1 cellular context compared by ENCODE assay signal in the genomic region with DNA sequence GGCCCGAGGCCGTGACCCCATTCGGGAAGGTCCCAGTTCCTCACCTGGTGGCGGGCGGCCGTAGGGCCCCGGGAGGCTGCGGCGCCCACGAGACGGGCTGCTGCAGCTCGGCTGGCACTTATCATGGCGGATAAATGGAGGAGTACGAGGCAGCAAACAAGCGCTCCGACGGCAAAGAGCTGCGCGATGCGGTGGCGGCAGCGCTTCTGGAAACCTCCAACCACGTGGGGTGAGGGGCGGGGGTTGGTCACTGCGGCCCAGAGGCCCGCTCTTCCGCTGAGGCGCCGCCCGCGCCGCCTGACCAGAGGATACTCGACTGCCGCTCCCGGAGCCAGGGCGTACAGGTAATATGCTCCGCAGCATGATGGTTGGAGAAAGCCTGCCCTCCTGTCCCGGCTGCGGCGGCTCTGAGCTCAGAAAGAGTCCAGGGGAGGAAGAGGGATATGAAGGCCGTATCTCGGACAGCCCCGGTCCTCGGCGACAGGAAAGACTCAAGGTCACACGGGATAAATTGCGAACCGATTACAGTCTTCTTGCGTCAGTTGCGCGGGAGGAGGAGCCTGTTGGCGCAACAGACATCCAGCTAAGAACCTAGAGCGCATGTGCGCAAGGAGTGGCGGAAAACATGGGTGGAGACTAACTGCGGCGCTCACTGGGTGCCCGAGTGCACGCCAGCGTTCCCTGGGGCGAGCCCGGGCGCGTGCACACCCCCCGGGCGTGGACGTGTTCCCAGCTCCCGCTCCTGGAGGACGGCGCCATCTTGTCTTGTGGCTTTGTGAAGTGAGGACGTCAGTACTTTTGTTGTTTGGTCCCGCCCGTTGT.
TF ChIP-seq lines count a peak whose summit lies in the region.

A gene (minus strand): TSS at position 208 of the 822 bp plus-strand sequence. CDS start 83 bp downstream, at position 125.

TF ChIP-seq in HepG2, 621 proteins besides CTCF, POLR2A, EP300 and RAD21 (continued from another document and continues in another):
- TF ChIP-seq SRF (IDR thresholded peaks at IDR 0.05; ENCODE audit: low read depth, low read length) = no peak
- peak; percentile 87; the same call in 1 of the 2 replicates for TF ChIP-seq ZNF530 (CRISPR knock-in tag; IDR thresholded peaks at IDR 0.05; ENCODE audit: low read depth)
- no peak; the same call in 1 of the 2 replicates for TF ChIP-seq RELA (CRISPR knock-in tag; IDR thresholded peaks at IDR 0.05)
- peak; percentile 93; the same call in 1 of the 2 replicates for TF ChIP-seq ZNF709 (CRISPR knock-in tag; IDR thresholded peaks at IDR 0.05)
- TF ChIP-seq HOXD1 (CRISPR knock-in tag; IDR thresholded peaks at IDR 0.05) = peak; percentile 37; the same call in 1 of the 2 replicates
- TF ChIP-seq, protein P1, sequence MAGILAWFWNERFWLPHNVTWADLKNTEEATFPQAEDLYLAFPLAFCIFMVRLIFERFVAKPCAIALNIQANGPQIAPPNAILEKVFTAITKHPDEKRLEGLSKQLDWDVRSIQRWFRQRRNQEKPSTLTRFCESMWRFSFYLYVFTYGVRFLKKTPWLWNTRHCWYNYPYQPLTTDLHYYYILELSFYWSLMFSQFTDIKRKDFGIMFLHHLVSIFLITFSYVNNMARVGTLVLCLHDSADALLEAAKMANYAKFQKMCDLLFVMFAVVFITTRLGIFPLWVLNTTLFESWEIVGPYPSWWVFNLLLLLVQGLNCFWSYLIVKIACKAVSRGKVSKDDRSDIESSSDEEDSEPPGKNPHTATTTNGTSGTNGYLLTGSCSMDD (CRISPR knock-in tag; IDR thresholded peaks at IDR 0.05) = no peak
- TF ChIP-seq IRX3 (CRISPR knock-in tag; IDR thresholded peaks at IDR 0.05; ENCODE audit: borderline replicate concordance, low read depth) = no peak
- no peak; the same call in 1 of the 2 replicates for TF ChIP-seq NR1H2 (CRISPR knock-in tag; IDR thresholded peaks at IDR 0.05; ENCODE audit: borderline replicate concordance, low read depth)
- TF ChIP-seq ZNF619 (CRISPR knock-in tag; IDR thresholded peaks at IDR 0.05) = no peak
- TF ChIP-seq ZNF441 (CRISPR knock-in tag; IDR thresholded peaks at IDR 0.05; ENCODE audit: borderline replicate concordance) = peak; percentile 58; the same call in 1 of the 2 replicates
- TF ChIP-seq ZNF569 (CRISPR knock-in tag; IDR thresholded peaks at IDR 0.05; ENCODE audit: borderline replicate concordance) = peak; percentile 68; the same call in 1 of the 2 replicates
- peak; percentile 94; the same call in 1 of the 2 replicates for TF ChIP-seq KLF6 (CRISPR knock-in tag; IDR thresholded peaks at IDR 0.05)
- TF ChIP-seq, protein P2, sequence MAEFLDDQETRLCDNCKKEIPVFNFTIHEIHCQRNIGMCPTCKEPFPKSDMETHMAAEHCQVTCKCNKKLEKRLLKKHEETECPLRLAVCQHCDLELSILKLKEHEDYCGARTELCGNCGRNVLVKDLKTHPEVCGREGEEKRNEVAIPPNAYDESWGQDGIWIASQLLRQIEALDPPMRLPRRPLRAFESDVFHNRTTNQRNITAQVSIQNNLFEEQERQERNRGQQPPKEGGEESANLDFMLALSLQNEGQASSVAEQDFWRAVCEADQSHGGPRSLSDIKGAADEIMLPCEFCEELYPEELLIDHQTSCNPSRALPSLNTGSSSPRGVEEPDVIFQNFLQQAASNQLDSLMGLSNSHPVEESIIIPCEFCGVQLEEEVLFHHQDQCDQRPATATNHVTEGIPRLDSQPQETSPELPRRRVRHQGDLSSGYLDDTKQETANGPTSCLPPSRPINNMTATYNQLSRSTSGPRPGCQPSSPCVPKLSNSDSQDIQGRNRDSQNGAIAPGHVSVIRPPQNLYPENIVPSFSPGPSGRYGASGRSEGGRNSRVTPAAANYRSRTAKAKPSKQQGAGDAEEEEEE (CRISPR knock-in tag; IDR thresholded peaks at IDR 0.05; ENCODE audit: borderline replicate concordance) = no peak
- no peak for TF ChIP-seq ZNF720 (CRISPR knock-in tag; IDR thresholded peaks at IDR 0.05)
- TF ChIP-seq, protein P3, sequence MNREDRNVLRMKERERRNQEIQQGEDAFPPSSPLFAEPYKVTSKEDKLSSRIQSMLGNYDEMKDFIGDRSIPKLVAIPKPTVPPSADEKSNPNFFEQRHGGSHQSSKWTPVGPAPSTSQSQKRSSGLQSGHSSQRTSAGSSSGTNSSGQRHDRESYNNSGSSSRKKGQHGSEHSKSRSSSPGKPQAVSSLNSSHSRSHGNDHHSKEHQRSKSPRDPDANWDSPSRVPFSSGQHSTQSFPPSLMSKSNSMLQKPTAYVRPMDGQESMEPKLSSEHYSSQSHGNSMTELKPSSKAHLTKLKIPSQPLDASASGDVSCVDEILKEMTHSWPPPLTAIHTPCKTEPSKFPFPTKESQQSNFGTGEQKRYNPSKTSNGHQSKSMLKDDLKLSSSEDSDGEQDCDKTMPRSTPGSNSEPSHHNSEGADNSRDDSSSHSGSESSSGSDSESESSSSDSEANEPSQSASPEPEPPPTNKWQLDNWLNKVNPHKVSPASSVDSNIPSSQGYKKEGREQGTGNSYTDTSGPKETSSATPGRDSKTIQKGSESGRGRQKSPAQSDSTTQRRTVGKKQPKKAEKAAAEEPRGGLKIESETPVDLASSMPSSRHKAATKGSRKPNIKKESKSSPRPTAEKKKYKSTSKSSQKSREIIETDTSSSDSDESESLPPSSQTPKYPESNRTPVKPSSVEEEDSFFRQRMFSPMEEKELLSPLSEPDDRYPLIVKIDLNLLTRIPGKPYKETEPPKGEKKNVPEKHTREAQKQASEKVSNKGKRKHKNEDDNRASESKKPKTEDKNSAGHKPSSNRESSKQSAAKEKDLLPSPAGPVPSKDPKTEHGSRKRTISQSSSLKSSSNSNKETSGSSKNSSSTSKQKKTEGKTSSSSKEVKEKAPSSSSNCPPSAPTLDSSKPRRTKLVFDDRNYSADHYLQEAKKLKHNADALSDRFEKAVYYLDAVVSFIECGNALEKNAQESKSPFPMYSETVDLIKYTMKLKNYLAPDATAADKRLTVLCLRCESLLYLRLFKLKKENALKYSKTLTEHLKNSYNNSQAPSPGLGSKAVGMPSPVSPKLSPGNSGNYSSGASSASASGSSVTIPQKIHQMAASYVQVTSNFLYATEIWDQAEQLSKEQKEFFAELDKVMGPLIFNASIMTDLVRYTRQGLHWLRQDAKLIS (CRISPR knock-in tag; IDR thresholded peaks at IDR 0.05) = no peak
- peak; percentile 88 for TF ChIP-seq ZNF883 (CRISPR knock-in tag; IDR thresholded peaks at IDR 0.05; ENCODE audit: not compliant biosample characterization)
- TF ChIP-seq PRMT3 (CRISPR knock-in tag; IDR thresholded peaks at IDR 0.05; ENCODE audit: borderline replicate concordance, low read depth) = peak; percentile 19; the same call in 1 of the 2 replicates
- TF ChIP-seq DR1 (CRISPR knock-in tag; IDR thresholded peaks at IDR 0.05) = peak; percentile 81
- no peak for TF ChIP-seq MTF2 (CRISPR knock-in tag; IDR thresholded peaks at IDR 0.05; ENCODE audit: borderline replicate concordance)
- peak; percentile 99 for TF ChIP-seq YEATS4 (CRISPR knock-in tag; IDR thresholded peaks at IDR 0.05; ENCODE audit: borderline replicate concordance)
- no peak for TF ChIP-seq ATAD3A (CRISPR knock-in tag; IDR thresholded peaks at IDR 0.05)
- TF ChIP-seq FOSL2 (CRISPR knock-in tag; IDR thresholded peaks at IDR 0.05) = peak; percentile 38; the same call in 1 of the 2 replicates
- peak; percentile 99 for TF ChIP-seq RBFOX2 (IDR thresholded peaks at IDR 0.05; ENCODE audit: low read depth, low read length)
- peak; percentile 62; the same call in 1 of the 2 replicates for TF ChIP-seq MEF2D (CRISPR knock-in tag; IDR thresholded peaks at IDR 0.05)
- TF ChIP-seq, protein P4, sequence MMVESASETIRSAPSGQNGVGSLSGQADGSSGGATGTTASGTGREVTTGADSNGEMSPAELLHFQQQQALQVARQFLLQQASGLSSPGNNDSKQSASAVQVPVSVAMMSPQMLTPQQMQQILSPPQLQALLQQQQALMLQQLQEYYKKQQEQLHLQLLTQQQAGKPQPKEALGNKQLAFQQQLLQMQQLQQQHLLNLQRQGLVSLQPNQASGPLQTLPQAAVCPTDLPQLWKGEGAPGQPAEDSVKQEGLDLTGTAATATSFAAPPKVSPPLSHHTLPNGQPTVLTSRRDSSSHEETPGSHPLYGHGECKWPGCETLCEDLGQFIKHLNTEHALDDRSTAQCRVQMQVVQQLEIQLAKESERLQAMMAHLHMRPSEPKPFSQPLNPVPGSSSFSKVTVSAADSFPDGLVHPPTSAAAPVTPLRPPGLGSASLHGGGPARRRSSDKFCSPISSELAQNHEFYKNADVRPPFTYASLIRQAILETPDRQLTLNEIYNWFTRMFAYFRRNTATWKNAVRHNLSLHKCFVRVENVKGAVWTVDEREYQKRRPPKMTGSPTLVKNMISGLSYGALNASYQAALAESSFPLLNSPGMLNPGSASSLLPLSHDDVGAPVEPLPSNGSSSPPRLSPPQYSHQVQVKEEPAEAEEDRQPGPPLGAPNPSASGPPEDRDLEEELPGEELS (CRISPR knock-in tag; IDR thresholded peaks at IDR 0.05) = peak; percentile 65
- TF ChIP-seq, protein P5, sequence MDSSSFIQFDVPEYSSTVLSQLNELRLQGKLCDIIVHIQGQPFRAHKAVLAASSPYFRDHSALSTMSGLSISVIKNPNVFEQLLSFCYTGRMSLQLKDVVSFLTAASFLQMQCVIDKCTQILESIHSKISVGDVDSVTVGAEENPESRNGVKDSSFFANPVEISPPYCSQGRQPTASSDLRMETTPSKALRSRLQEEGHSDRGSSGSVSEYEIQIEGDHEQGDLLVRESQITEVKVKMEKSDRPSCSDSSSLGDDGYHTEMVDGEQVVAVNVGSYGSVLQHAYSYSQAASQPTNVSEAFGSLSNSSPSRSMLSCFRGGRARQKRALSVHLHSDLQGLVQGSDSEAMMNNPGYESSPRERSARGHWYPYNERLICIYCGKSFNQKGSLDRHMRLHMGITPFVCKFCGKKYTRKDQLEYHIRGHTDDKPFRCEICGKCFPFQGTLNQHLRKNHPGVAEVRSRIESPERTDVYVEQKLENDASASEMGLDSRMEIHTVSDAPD (CRISPR knock-in tag; IDR thresholded peaks at IDR 0.05) = no peak
- TF ChIP-seq, protein P6, sequence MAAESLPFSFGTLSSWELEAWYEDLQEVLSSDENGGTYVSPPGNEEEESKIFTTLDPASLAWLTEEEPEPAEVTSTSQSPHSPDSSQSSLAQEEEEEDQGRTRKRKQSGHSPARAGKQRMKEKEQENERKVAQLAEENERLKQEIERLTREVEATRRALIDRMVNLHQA (CRISPR knock-in tag; IDR thresholded peaks at IDR 0.05) = peak; percentile 99
- no peak for TF ChIP-seq EHMT2 (IDR thresholded peaks at IDR 0.05; ENCODE audit: borderline replicate concordance, low read depth, low read length)
- TF ChIP-seq, protein P7, sequence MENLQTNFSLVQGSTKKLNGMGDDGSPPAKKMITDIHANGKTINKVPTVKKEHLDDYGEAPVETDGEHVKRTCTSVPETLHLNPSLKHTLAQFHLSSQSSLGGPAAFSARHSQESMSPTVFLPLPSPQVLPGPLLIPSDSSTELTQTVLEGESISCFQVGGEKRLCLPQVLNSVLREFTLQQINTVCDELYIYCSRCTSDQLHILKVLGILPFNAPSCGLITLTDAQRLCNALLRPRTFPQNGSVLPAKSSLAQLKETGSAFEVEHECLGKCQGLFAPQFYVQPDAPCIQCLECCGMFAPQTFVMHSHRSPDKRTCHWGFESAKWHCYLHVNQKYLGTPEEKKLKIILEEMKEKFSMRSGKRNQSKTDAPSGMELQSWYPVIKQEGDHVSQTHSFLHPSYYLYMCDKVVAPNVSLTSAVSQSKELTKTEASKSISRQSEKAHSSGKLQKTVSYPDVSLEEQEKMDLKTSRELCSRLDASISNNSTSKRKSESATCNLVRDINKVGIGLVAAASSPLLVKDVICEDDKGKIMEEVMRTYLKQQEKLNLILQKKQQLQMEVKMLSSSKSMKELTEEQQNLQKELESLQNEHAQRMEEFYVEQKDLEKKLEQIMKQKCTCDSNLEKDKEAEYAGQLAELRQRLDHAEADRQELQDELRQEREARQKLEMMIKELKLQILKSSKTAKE (CRISPR knock-in tag; IDR thresholded peaks at IDR 0.05; ENCODE audit: borderline replicate concordance) = peak; percentile 62; the same call in 1 of the 2 replicates
- peak; percentile 68 for TF ChIP-seq SALL1 (CRISPR knock-in tag; IDR thresholded peaks at IDR 0.05)
- TF ChIP-seq, protein P8, sequence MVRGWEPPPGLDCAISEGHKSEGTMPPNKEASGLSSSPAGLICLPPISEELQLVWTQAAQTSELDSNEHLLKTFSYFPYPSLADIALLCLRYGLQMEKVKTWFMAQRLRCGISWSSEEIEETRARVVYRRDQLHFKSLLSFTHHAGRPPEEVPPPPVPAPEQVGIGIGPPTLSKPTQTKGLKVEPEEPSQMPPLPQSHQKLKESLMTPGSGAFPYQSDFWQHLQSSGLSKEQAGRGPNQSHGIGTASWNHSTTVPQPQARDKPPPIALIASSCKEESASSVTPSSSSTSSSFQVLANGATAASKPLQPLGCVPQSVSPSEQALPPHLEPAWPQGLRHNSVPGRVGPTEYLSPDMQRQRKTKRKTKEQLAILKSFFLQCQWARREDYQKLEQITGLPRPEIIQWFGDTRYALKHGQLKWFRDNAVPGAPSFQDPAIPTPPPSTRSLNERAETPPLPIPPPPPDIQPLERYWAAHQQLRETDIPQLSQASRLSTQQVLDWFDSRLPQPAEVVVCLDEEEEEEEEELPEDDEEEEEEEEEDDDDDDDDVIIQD (CRISPR knock-in tag; IDR thresholded peaks at IDR 0.05; ENCODE audit: low read depth) = 0 out of 2 replicates have a peak, but pooled peaks have one; percentile 32
- TF ChIP-seq SMAD1 (CRISPR knock-in tag; IDR thresholded peaks at IDR 0.05; ENCODE audit: borderline replicate concordance, low read depth) = peak; percentile 40; the same call in 1 of the 2 replicates
- 0 out of 2 replicates have a peak, but pooled peaks have one; percentile 9 for TF ChIP-seq NR2F2 (IDR thresholded peaks at IDR 0.05; ENCODE audit: borderline replicate concordance, low read depth)
- no peak for TF ChIP-seq ZNF20 (CRISPR knock-in tag; IDR thresholded peaks at IDR 0.05)
- TF ChIP-seq, protein P9, sequence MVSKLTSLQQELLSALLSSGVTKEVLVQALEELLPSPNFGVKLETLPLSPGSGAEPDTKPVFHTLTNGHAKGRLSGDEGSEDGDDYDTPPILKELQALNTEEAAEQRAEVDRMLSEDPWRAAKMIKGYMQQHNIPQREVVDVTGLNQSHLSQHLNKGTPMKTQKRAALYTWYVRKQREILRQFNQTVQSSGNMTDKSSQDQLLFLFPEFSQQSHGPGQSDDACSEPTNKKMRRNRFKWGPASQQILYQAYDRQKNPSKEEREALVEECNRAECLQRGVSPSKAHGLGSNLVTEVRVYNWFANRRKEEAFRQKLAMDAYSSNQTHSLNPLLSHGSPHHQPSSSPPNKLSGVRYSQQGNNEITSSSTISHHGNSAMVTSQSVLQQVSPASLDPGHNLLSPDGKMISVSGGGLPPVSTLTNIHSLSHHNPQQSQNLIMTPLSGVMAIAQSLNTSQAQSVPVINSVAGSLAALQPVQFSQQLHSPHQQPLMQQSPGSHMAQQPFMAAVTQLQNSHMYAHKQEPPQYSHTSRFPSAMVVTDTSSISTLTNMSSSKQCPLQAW (CRISPR knock-in tag; IDR thresholded peaks at IDR 0.05) = peak; percentile 75
- TF ChIP-seq ZNF547 (CRISPR knock-in tag; IDR thresholded peaks at IDR 0.05) = peak; percentile 93
- TF ChIP-seq STAG1 (CRISPR knock-in tag; IDR thresholded peaks at IDR 0.05) = 0 out of 2 replicates have a peak, but pooled peaks have one; percentile 0
- TF ChIP-seq ZNF616 (CRISPR knock-in tag; IDR thresholded peaks at IDR 0.05; ENCODE audit: low read depth) = peak; percentile 82; the same call in 1 of the 2 replicates
- TF ChIP-seq FOXK1 (CRISPR knock-in tag; IDR thresholded peaks at IDR 0.05; ENCODE audit: borderline replicate concordance, low read depth) = peak; percentile 8
- TF ChIP-seq YY1 (IDR thresholded peaks at IDR 0.05; ENCODE audit: insufficient read depth, insufficient replicate concordance, low read depth, low read length) = peak; percentile 93
- TF ChIP-seq ZFYVE20 (CRISPR knock-in tag; IDR thresholded peaks at IDR 0.05; ENCODE audit: borderline replicate concordance, low read depth) = 0 out of 2 replicates have a peak, but pooled peaks have one; percentile 59
- peak; percentile 86 for TF ChIP-seq ELF1 (CRISPR knock-in tag; IDR thresholded peaks at IDR 0.05)
- TF ChIP-seq ARNTL (CRISPR knock-in tag; IDR thresholded peaks at IDR 0.05) = no peak
